ENCODE assay signal across 16 cellular contexts in genomic region chr20:21133917-21134622, GRCh38. TPM values are rescaled to one million over a fixed set of nuclear protein-coding genes. Genes with fewer than 3 reads are reported as not detected.
A peak's percentile ranks its signal among the peaks of the same experiment; 100 is the strongest.
DNase-seq lines count a peak whose midpoint lies in the region; ATAC-seq and TF ChIP-seq lines count a peak whose summit lies in the region.
"Had no signal": no experiment of that assay in that cellular context is flagged by ENCODE, and none has a peak within 500 bp of the region (broad histone marks: within the 10 kb centered on the region; RNA-seq: fewer than 3 reads in every experiment).

No MANE protein-coding gene starts in this region.

- no peak overlapping the region for H3K4me3 Mint-ChIP-seq in GM23338
- no peak overlapping the region for H3K4me3 Mint-ChIP-seq in activated CD8-positive, alpha-beta T cell treated with anti-CD3 and anti-CD28 coated beads for 36 hours
- no peak overlapping the region for H3K4me3 Mint-ChIP-seq in activated T-helper 2 cell treated with anti-CD3 and anti-CD28 coated beads, Interferon-gamma antibody, Interleukin-2, Interleukin-4, amounts not matched to agents 10 μg/mL and 5 μg/mL and 100 μg/mL, durations not matched to agents 14 hours and 24 hours and 36 hours (ENCODE audit: low read depth)
- H3K4me3 Mint-ChIP-seq: B cell; CD4-positive, alpha-beta T cell had no signal

- peaks cover 15% of the 10 kb centered on the region; the same call in 2 of the 3 replicates for H3K36me3 Mint-ChIP-seq in GM23338 (ENCODE audit: low read depth)
- H3K36me3 Mint-ChIP-seq in activated CD8-positive, alpha-beta T cell treated with anti-CD3 and anti-CD28 coated beads for 36 hours (ENCODE audit: low read depth): peaks cover 12% of the 10 kb centered on the region
- peaks cover 18% of the 10 kb centered on the region for H3K36me3 Mint-ChIP-seq in activated T-helper 2 cell treated with anti-CD3 and anti-CD28 coated beads, Interferon-gamma antibody, Interleukin-2, Interleukin-4, amounts not matched to agents 10 μg/mL and 5 μg/mL and 100 μg/mL, durations not matched to agents 14 hours and 24 hours and 36 hours (ENCODE audit: low read depth)

- intact Hi-C loops in Right ventricle myocardium superior (cut with DNase I): no loop called here
- intact Hi-C loops in activated CD8-positive, alpha-beta T cell treated with anti-CD3 and anti-CD28 coated beads for 36 hours (cut with micrococcal nuclease): no loop called here
- intact Hi-C loops in activated T-helper 2 cell treated with anti-CD3 and anti-CD28 coated beads, Interferon-gamma antibody, Interleukin-2, Interleukin-4, amounts not matched to agents 10 μg/mL and 5 μg/mL and 100 μg/mL, durations not matched to agents 14 hours and 24 hours and 36 hours (cut with micrococcal nuclease): no loop called here
- intact Hi-C loops in dorsolateral prefrontal cortex (cut with DNase I): no loop called here

- peak overlapping the region; percentile 4 for H3K27ac ChIP-seq in cardiac muscle cell
- H3K27ac ChIP-seq in GM23338 (ENCODE audit: low read depth): 0 out of 2 replicates have a peak overlapping the region, but pooled peaks have one; percentile 68
- H3K27ac ChIP-seq in neuronal stem cell (replicated peaks; ENCODE audit: low read length): no peak overlapping the region
- no peak overlapping the region for H3K27ac ChIP-seq in dorsolateral prefrontal cortex
- no peak overlapping the region for H3K27ac ChIP-seq in RWPE1
- H3K27ac ChIP-seq: HL-60 had no signal

- H2BK120ac ChIP-seq in neuronal stem cell (ENCODE audit: low read depth, low read length): no peak overlapping the region

- ATAC-seq in Right ventricle myocardium superior (ENCODE audit: poor library complexity) (no peak), GM23338 (no peak; the same call in 2 of the 3 replicates)
- ATAC-seq in activated CD8-positive, alpha-beta T cell treated with anti-CD3 and anti-CD28 coated beads for 36 hours: peak; percentile 17
- ATAC-seq: HCT116 had no signal

- WGBS in neuronal stem cell (ENCODE audit: extremely low coverage in 2 of 2, insufficient read length in 2 of 2, insufficient replicate concordance in 1 of 2), 2 donors: no CpG with 5 or more reads among the region's 16 CpGs

- no peak overlapping the region for H4K91ac ChIP-seq in neuronal stem cell (ENCODE audit: low read depth, low read length, poor library complexity)

- peaks cover 28% of the 10 kb centered on the region for H3K4me1 Mint-ChIP-seq in GM23338
- H3K4me1 Mint-ChIP-seq in activated CD8-positive, alpha-beta T cell treated with anti-CD3 and anti-CD28 coated beads for 36 hours (ENCODE audit: low read depth): no peaks in the 10 kb centered on the region
- H3K4me1 Mint-ChIP-seq in activated T-helper 2 cell treated with anti-CD3 and anti-CD28 coated beads, Interferon-gamma antibody, Interleukin-2, Interleukin-4, amounts not matched to agents 10 μg/mL and 5 μg/mL and 100 μg/mL, durations not matched to agents 14 hours and 24 hours and 36 hours (ENCODE audit: low read depth): peaks cover 2% of the 10 kb centered on the region
- H3K4me1 Mint-ChIP-seq: B cell had no signal

- H3K27ac Mint-ChIP-seq in GM23338: no peak overlapping the region
- no peak overlapping the region for H3K27ac Mint-ChIP-seq in activated CD8-positive, alpha-beta T cell treated with anti-CD3 and anti-CD28 coated beads for 36 hours
- H3K27ac Mint-ChIP-seq in activated T-helper 2 cell treated with anti-CD3 and anti-CD28 coated beads, Interferon-gamma antibody, Interleukin-2, Interleukin-4, amounts not matched to agents 10 μg/mL and 5 μg/mL and 100 μg/mL, durations not matched to agents 14 hours and 24 hours and 36 hours: no peak overlapping the region
- H3K27ac Mint-ChIP-seq: B cell; CD4-positive, alpha-beta T cell had no signal

- H3K4me3 ChIP-seq in cardiac muscle cell: no peak overlapping the region
- no peak overlapping the region for H3K4me3 ChIP-seq in GM23338
- H3K4me3 ChIP-seq in neuronal stem cell (ENCODE audit: low read length in 2 of 2): no peak overlapping the region
- no peak overlapping the region for H3K4me3 ChIP-seq in dorsolateral prefrontal cortex

- H3K4me1 ChIP-seq in cardiac muscle cell (ENCODE audit: low read depth) (peaks cover 2% of the 10 kb centered on the region), GM23338 (ENCODE audit: insufficient read depth) (peaks cover 45% of the 10 kb centered on the region), neuronal stem cell (ENCODE audit: control insufficient read depth in 2 of 2, insufficient read depth in 1 of 2, low read depth in 1 of 2, low read length in 2 of 2) (peaks cover 0 to 2% of the 10 kb centered on the region in 2 donors)

- no peak overlapping the region for H3K9ac ChIP-seq in neuronal stem cell (ENCODE audit: low read depth, low read length, poor library complexity)

- peak overlapping the region; percentile 41 for H3K18ac ChIP-seq in neuronal stem cell (ENCODE audit: low read length)

- peak overlapping the region; percentile 21 for H2BK5ac ChIP-seq in neuronal stem cell (ENCODE audit: low read length)

- POLR2A ChIA-PET in activated CD8-positive, alpha-beta T cell treated with anti-CD3 and anti-CD28 coated beads for 36 hours (lab: Charles Lee): interaction anchor here (0.7 kb wide), 1 partner anchor 62 kb away, joined by 3 read pairs; no protein-coding TSS in a partner anchor
- POLR2A ChIA-PET in RWPE1 (lab: Yijun Ruan, JAX; ENCODE audit: low non-redundant PET): no interaction called here

- CTCF ChIA-PET in activated CD8-positive, alpha-beta T cell treated with anti-CD3 and anti-CD28 coated beads for 36 hours (lab: Charles Lee): interaction anchor here (0.9 kb wide), 1 partner anchor 33 kb away, joined by 3 read pairs; no protein-coding TSS in a partner anchor
- CTCF ChIA-PET in RWPE1 (lab: Yijun Ruan, JAX): no interaction called here

- H2AFZ ChIP-seq in GM23338: no peak overlapping the region
- no peak overlapping the region for H2AFZ ChIP-seq in neuronal stem cell (ENCODE audit: low read length)

- H3K9me2 ChIP-seq in GM23338 (ENCODE audit: insufficient read depth): no peaks in the 10 kb centered on the region

- no peak overlapping the region for H3K4me2 ChIP-seq in GM23338
- H3K4me2 ChIP-seq in neuronal stem cell (ENCODE audit: insufficient read depth, low read length, poor library complexity, severe bottlenecking): no peak overlapping the region

- peaks cover 32% of the 10 kb centered on the region for H3K79me2 ChIP-seq in GM23338 (replicated peaks; ENCODE audit: insufficient read depth)

- H3K27me3 Mint-ChIP-seq in GM23338 (ENCODE audit: insufficient read depth, low read depth, poor library complexity): peaks cover 6% of the 10 kb centered on the region
- no peaks in the 10 kb centered on the region for H3K27me3 Mint-ChIP-seq in activated CD8-positive, alpha-beta T cell treated with anti-CD3 and anti-CD28 coated beads for 36 hours
- H3K27me3 Mint-ChIP-seq in activated T-helper 2 cell treated with anti-CD3 and anti-CD28 coated beads, Interferon-gamma antibody, Interleukin-2, Interleukin-4, amounts not matched to agents 10 μg/mL and 5 μg/mL and 100 μg/mL, durations not matched to agents 14 hours and 24 hours and 36 hours (ENCODE audit: low read depth): no peaks in the 10 kb centered on the region
- H3K27me3 Mint-ChIP-seq: B cell; CD4-positive, alpha-beta T cell had no signal

- no peak overlapping the region for H2AK5ac ChIP-seq in neuronal stem cell (ENCODE audit: low read depth, low read length)

- H2BK12ac ChIP-seq in neuronal stem cell (ENCODE audit: low read length): no peak overlapping the region

- no peak overlapping the region for H3K14ac ChIP-seq in neuronal stem cell (ENCODE audit: low read length)

- no peak for DNase-seq in cardiac muscle cell (ENCODE audit: low read depth in 1 of 2, low spot score in 1 of 2)
- no peak for DNase-seq in Right ventricle myocardium superior
- DNase-seq in GM23338 (ENCODE audit: low spot score): no peak
- DNase-seq in activated CD8-positive, alpha-beta T cell treated with anti-CD3 and anti-CD28 coated beads for 36 hours: no peak
- no peak for DNase-seq in neuronal stem cell (ENCODE audit: low spot score)
- no peak for DNase-seq in activated T-helper 2 cell treated with anti-CD3 and anti-CD28 coated beads, Interferon-gamma antibody, Interleukin-2, Interleukin-4, amounts not matched to agents 10 μg/mL and 5 μg/mL and 100 μg/mL, durations not matched to agents 14 hours and 24 hours and 36 hours (ENCODE audit: low spot score)
- no peak for DNase-seq in dorsolateral prefrontal cortex
- no peak for DNase-seq in RWPE1 (ENCODE audit: low spot score)
- DNase-seq: C1 segment of cervical spinal cord; CD4-positive, alpha-beta T cell; DMS79; EL had no signal

- no peaks in the 10 kb centered on the region for H3K79me1 ChIP-seq in neuronal stem cell (ENCODE audit: low read depth, low read length)

- H4K8ac ChIP-seq in neuronal stem cell (ENCODE audit: low read depth, low read length): no peak overlapping the region

- H3K9me3 ChIP-seq in cardiac muscle cell (ENCODE audit: low read depth) (no peaks in the 10 kb centered on the region), neuronal stem cell (replicated peaks in 1 of 2; ENCODE audit: control insufficient read depth in 2 of 2, insufficient read depth in 1 of 2, low read depth in 1 of 2, low read length in 2 of 2) (no peaks in the 10 kb centered on the region)

- no peak overlapping the region for H3K23ac ChIP-seq in neuronal stem cell (ENCODE audit: low read depth, low read length, poor library complexity)

- no peaks in the 10 kb centered on the region for H3F3A ChIP-seq in GM23338 (replicated peaks; ENCODE audit: low read depth)

- H3K4ac ChIP-seq in neuronal stem cell (ENCODE audit: low read length): no peak overlapping the region

- TF ChIP-seq CTCF in cardiac muscle cell (IDR thresholded peaks at IDR 0.05; ENCODE audit: low read depth, low read length): no peak
- no peak for TF ChIP-seq CTCF in GM23338 (conservative IDR thresholded peaks at IDR 0.05; ENCODE audit: low read depth in 2 of 2)
- no peak for TF ChIP-seq CTCF in activated CD8-positive, alpha-beta T cell treated with anti-CD3 and anti-CD28 coated beads for 36 hours (IDR thresholded peaks at IDR 0.05)
- no peak for TF ChIP-seq CTCF in dorsolateral prefrontal cortex (IDR thresholded peaks at IDR 0.05 in 54 of 56, conservative IDR thresholded peaks at IDR 0.05 in 2 of 56; ENCODE audit: low read depth in 1 of 56, partially characterized antibody in 56 of 56)
- no peak for TF ChIP-seq CTCF in RWPE1 (conservative IDR thresholded peaks at IDR 0.05; ENCODE audit: low read depth)

- H2BK15ac ChIP-seq in neuronal stem cell (ENCODE audit: low read length): no peak overlapping the region

- 0 out of 2 replicates have a peak, but pooled peaks cover 4% of the 10 kb centered on the region for H4K20me1 ChIP-seq in GM23338 (replicated peaks; ENCODE audit: insufficient read depth)

- H3K36me3 ChIP-seq in cardiac muscle cell: no peaks in the 10 kb centered on the region
- H3K36me3 ChIP-seq in GM23338 (ENCODE audit: insufficient read depth): peaks cover 12% of the 10 kb centered on the region; the same call in 1 of the 2 replicates
- peaks cover 0 to 1% of the 10 kb centered on the region in 2 donors for H3K36me3 ChIP-seq in neuronal stem cell (replicated peaks in 1 of 2; ENCODE audit: control insufficient read depth in 2 of 2, insufficient read depth in 2 of 2, low read length in 2 of 2)

- H3K27me3 ChIP-seq in cardiac muscle cell: no peaks in the 10 kb centered on the region
- H3K27me3 ChIP-seq in GM23338 (ENCODE audit: insufficient read depth): no peaks in the 10 kb centered on the region
- H3K27me3 ChIP-seq in neuronal stem cell (ENCODE audit: control insufficient read depth in 3 of 3, insufficient read depth in 3 of 3, low read depth in 1 of 3, low read length in 3 of 3): no peaks in the 10 kb centered on the region
- H3K27me3 ChIP-seq in dorsolateral prefrontal cortex: no peaks in the 10 kb centered on the region

- H3K9me3 Mint-ChIP-seq in GM23338: no peaks in the 10 kb centered on the region
- no peaks in the 10 kb centered on the region for H3K9me3 Mint-ChIP-seq in activated CD8-positive, alpha-beta T cell treated with anti-CD3 and anti-CD28 coated beads for 36 hours
- H3K9me3 Mint-ChIP-seq in activated T-helper 2 cell treated with anti-CD3 and anti-CD28 coated beads, Interferon-gamma antibody, Interleukin-2, Interleukin-4, amounts not matched to agents 10 μg/mL and 5 μg/mL and 100 μg/mL, durations not matched to agents 14 hours and 24 hours and 36 hours: no peaks in the 10 kb centered on the region
- H3K9me3 Mint-ChIP-seq: CD4-positive, alpha-beta T cell had no signal

RNA-seq across cellular contexts. Expression of gene KIZ, which starts 8.2 kb away (rescaled TPM):
- total RNA-seq in cardiac muscle cell (21.9 and 55.4 TPM in 2 replicates), Right ventricle myocardium superior (35.7 TPM), dorsolateral prefrontal cortex (10 to 100 TPM; 29.8 to 75.5 (median 45.9) TPM)
- polyA plus RNA-seq in cardiac muscle cell (11.0 and 28.4 TPM in 2 replicates), GM23338 (2016; fragmentation: Nextera tagmentation; extraction: Ambion mirVana) (52.5 and 58.3 TPM in 2 replicates)
- 63.6 and 87.7 TPM in 2 replicates for total RNA-seq in GM23338 (2014; rRNA removed; shearing (Covaris generic))
- total RNA-seq in activated CD8-positive, alpha-beta T cell treated with anti-CD3 and anti-CD28 coated beads for 36 hours: 10 to 100 TPM; 13.1 to 13.2 TPM
- polyA plus RNA-seq in neuronal stem cell (2013, experiment 1 of 2): 15.6 TPM
- 17.1 TPM for polyA plus RNA-seq in neuronal stem cell (2013, experiment 2 of 2)
- total RNA-seq in activated T-helper 2 cell treated with anti-CD3 and anti-CD28 coated beads, Interferon-gamma antibody, Interleukin-2, Interleukin-4, amounts not matched to agents 10 μg/mL and 5 μg/mL and 100 μg/mL, durations not matched to agents 14 hours and 24 hours and 36 hours: 8.9 and 10.5 TPM in 2 replicates

RNA-seq across cellular contexts. Expression of gene LINC00237, which starts 27.9 kb away (rescaled TPM):
- total RNA-seq in cardiac muscle cell: not detected in 2 replicates
- polyA plus RNA-seq in cardiac muscle cell: not detected in 2 replicates
- not detected for total RNA-seq in Right ventricle myocardium superior
- total RNA-seq in GM23338 (2014; rRNA removed; shearing (Covaris generic)): 0.31 TPM in 1 of 2 replicates, not detected in the other
- polyA plus RNA-seq in GM23338 (2016; fragmentation: Nextera tagmentation; extraction: Ambion mirVana): 2.0 and 2.6 TPM in 2 replicates
- total RNA-seq in activated CD8-positive, alpha-beta T cell treated with anti-CD3 and anti-CD28 coated beads for 36 hours: not detected
- polyA plus RNA-seq in neuronal stem cell (2013, experiment 1 of 2): not detected
- not detected for polyA plus RNA-seq in neuronal stem cell (2013, experiment 2 of 2)
- total RNA-seq in activated T-helper 2 cell treated with anti-CD3 and anti-CD28 coated beads, Interferon-gamma antibody, Interleukin-2, Interleukin-4, amounts not matched to agents 10 μg/mL and 5 μg/mL and 100 μg/mL, durations not matched to agents 14 hours and 24 hours and 36 hours: not detected in 2 replicates
- total RNA-seq in dorsolateral prefrontal cortex: 1 to 10 TPM in 72 of 120 experiments, under 1 TPM in 33, not detected in 15; 0.46 to 5.1 (median 1.4) TPM
- total RNA-seq: B cell; CD4-positive, alpha-beta T cell; H4 had no signal

Comparison
In these comparisons a context has a peak if more than half of its experiments do, and no peak if none do; other contexts are left out.
1. H3K27ac ChIP-seq: peak in cardiac muscle cell (single experiment) and GM23338 (single experiment); none in neuronal stem cell (single experiment), dorsolateral prefrontal cortex (0 of 59) and RWPE1 (single experiment).